Comparison of ENCODE assay signal across 8 cellular contexts in genomic region chr12:109999983-110000505, GRCh38. TPM values are rescaled to one million over a fixed set of nuclear protein-coding genes. Genes with fewer than 3 reads are reported as not detected.
DNase-seq lines count a peak whose midpoint lies in the region; ATAC-seq and TF ChIP-seq lines count a peak whose summit lies in the region.

No MANE protein-coding gene starts in this region.

- peaks cover 7% of the 10 kb centered on the region; the same call in 1 of the 2 replicates for H3K79me2 ChIP-seq in KMS-11 (ENCODE audit: insufficient read depth, low read depth)

- H3K27ac Mint-ChIP-seq in CD8-positive, alpha-beta memory T cell = peak overlapping the region; percentile 16 to 100 (median 96)
- H3K27ac Mint-ChIP-seq in immature natural killer cell = peak overlapping the region; percentile 83 to 98 (median 94)
- H3K27ac Mint-ChIP-seq in stimulated activated effector memory CD8-positive, alpha-beta T cell treated with anti-CD3 and anti-CD28 coated beads, Interleukin-12 subunit alpha, Interleukin-12 subunit beta, amount 100 ng/mL, for 72 hours = peak overlapping the region; percentile 99

- CTCF ChIA-PET in CD8-positive, alpha-beta memory T cell (lab: Charles Lee) = interaction anchor here (1.1 kb wide), 1 partner anchor 155 kb away, joined by 3 read pairs; no protein-coding TSS in a partner anchor

- POLR2A ChIA-PET in CD8-positive, alpha-beta memory T cell (lab: Charles Lee) = interaction anchor here (1.1 kb wide), 1 partner anchor 99 kb away, joined by 3 read pairs; the partner anchor contains the start of gene TCHP

- peak overlapping the region; percentile 39 for H3K4me2 ChIP-seq in KMS-11

- H3K4me1 ChIP-seq in CD8-positive, alpha-beta memory T cell (ENCODE audit: insufficient read depth, low read length) = peaks cover 54% of the 10 kb centered on the region
- H3K4me1 ChIP-seq in KMS-11 (ENCODE audit: low read depth, poor library complexity, severe bottlenecking) = peaks cover 3% of the 10 kb centered on the region

- H3K36me3 Mint-ChIP-seq in CD8-positive, alpha-beta memory T cell = peaks cover 0 to 30% (median 0%) of the 10 kb centered on the region in 3 donors
- H3K36me3 Mint-ChIP-seq in immature natural killer cell = no peaks in the 10 kb centered on the region
- peaks cover 18% of the 10 kb centered on the region for H3K36me3 Mint-ChIP-seq in stimulated activated effector memory CD8-positive, alpha-beta T cell treated with anti-CD3 and anti-CD28 coated beads, Interleukin-12 subunit alpha, Interleukin-12 subunit beta, amount 100 ng/mL, for 72 hours

- no peaks in the 10 kb centered on the region for H3K9me3 Mint-ChIP-seq in CD8-positive, alpha-beta memory T cell
- H3K9me3 Mint-ChIP-seq in immature natural killer cell = no peaks in the 10 kb centered on the region
- H3K9me3 Mint-ChIP-seq in stimulated activated effector memory CD8-positive, alpha-beta T cell treated with anti-CD3 and anti-CD28 coated beads, Interleukin-12 subunit alpha, Interleukin-12 subunit beta, amount 100 ng/mL, for 72 hours = no peaks in the 10 kb centered on the region

- no peaks in the 10 kb centered on the region for H3K36me3 ChIP-seq in CD8-positive, alpha-beta memory T cell (ENCODE audit: insufficient read depth, low read length)
- H3K36me3 ChIP-seq in KMS-11 (ENCODE audit: insufficient read depth) = no peaks in the 10 kb centered on the region

- TF ChIP-seq CTCF in KMS-11 (conservative IDR thresholded peaks at IDR 0.05; ENCODE audit: low read depth, low read length) = no peak

- H3K27ac ChIP-seq in CD8-positive, alpha-beta memory T cell (ENCODE audit: low read depth, low read length) = peak overlapping the region; percentile 94
- H3K27ac ChIP-seq in KMS-11 = no peak overlapping the region

- H3K9ac ChIP-seq in KMS-11 = peak overlapping the region; percentile 70; the same call in 1 of the 2 replicates

- H2AFZ ChIP-seq in KMS-11 (ENCODE audit: low read depth) = peak overlapping the region; percentile 66; the same call in 1 of the 2 replicates

- no peaks in the 10 kb centered on the region for H3K27me3 ChIP-seq in CD8-positive, alpha-beta memory T cell (ENCODE audit: insufficient read depth, low read length, poor library complexity, severe bottlenecking)
- H3K27me3 ChIP-seq in KMS-11 (ENCODE audit: insufficient read depth, low read depth) = no peaks in the 10 kb centered on the region

- peaks cover 63 to 82% (median 76%) of the 10 kb centered on the region in 3 donors for H3K4me1 Mint-ChIP-seq in CD8-positive, alpha-beta memory T cell
- peaks cover 60 to 78% of the 10 kb centered on the region in 2 donors for H3K4me1 Mint-ChIP-seq in immature natural killer cell
- peaks cover 52% of the 10 kb centered on the region for H3K4me1 Mint-ChIP-seq in stimulated activated effector memory CD8-positive, alpha-beta T cell treated with anti-CD3 and anti-CD28 coated beads, Interleukin-12 subunit alpha, Interleukin-12 subunit beta, amount 100 ng/mL, for 72 hours

- no peaks in the 10 kb centered on the region for H3K27me3 Mint-ChIP-seq in CD8-positive, alpha-beta memory T cell
- peaks cover 0 to 13% (median 0%) of the 10 kb centered on the region in 3 donors for H3K27me3 Mint-ChIP-seq in immature natural killer cell (ENCODE audit: low read depth in 3 of 3)

- peak overlapping the region; percentile 89 for H3K4me3 ChIP-seq in CD8-positive, alpha-beta memory T cell (ENCODE audit: low read length)
- no peak overlapping the region for H3K4me3 ChIP-seq in KMS-11 (IDR thresholded peaks at IDR 0.05; ENCODE audit: insufficient read depth, low read depth, low read length)

- no peaks in the 10 kb centered on the region for H4K20me1 ChIP-seq in KMS-11 (ENCODE audit: insufficient read depth)

- no peaks in the 10 kb centered on the region for H3K9me3 ChIP-seq in CD8-positive, alpha-beta memory T cell (ENCODE audit: low read length)

- no peak for ATAC-seq in stimulated activated effector memory CD8-positive, alpha-beta T cell treated with anti-CD3 and anti-CD28 coated beads, Interleukin-12 subunit alpha, Interleukin-12 subunit beta, amount 100 ng/mL, for 72 hours
- ATAC-seq in GM18511 (IDR thresholded peaks at IDR 0.05; ENCODE audit: unreplicated experiment) = no peak
- ATAC-seq in GM21360 (IDR thresholded peaks at IDR 0.05; ENCODE audit: unreplicated experiment) = no peak

- no peak for DNase-seq in CD8-positive, alpha-beta memory T cell
- DNase-seq in amniotic epithelial cell (ENCODE audit: low read depth) (peak; percentile 18), immature natural killer cell (no peak), medulla oblongata (ENCODE audit: extremely low spot score) (no peak)
- DNase-seq in stimulated activated effector memory CD8-positive, alpha-beta T cell treated with anti-CD3 and anti-CD28 coated beads, Interleukin-12 subunit alpha, Interleukin-12 subunit beta, amount 100 ng/mL, for 72 hours (ENCODE audit: low spot score in 2 of 2) = no peak

- H3K4me3 Mint-ChIP-seq in CD8-positive, alpha-beta memory T cell = peak overlapping the region; percentile 97 to 100 (median 100)
- peak overlapping the region; percentile 99 to 100 (median 99) for H3K4me3 Mint-ChIP-seq in immature natural killer cell
- peak overlapping the region; percentile 96 for H3K4me3 Mint-ChIP-seq in stimulated activated effector memory CD8-positive, alpha-beta T cell treated with anti-CD3 and anti-CD28 coated beads, Interleukin-12 subunit alpha, Interleukin-12 subunit beta, amount 100 ng/mL, for 72 hours

RNA-seq across cellular contexts. Expression of gene ANKRD13A, which starts 0.8 kb away (rescaled TPM):
- 10 to 100 TPM; 38.1 to 41.1 TPM for total RNA-seq in CD8-positive, alpha-beta memory T cell
- polyA plus RNA-seq in CD8-positive, alpha-beta memory T cell = 47.1 TPM
- polyA plus RNA-seq in immature natural killer cell = 10 to 100 TPM; 39.8 to 62.9 (median 40.8) TPM

RNA-seq across cellular contexts. Expression of gene GIT2, which starts 3.9 kb away (rescaled TPM):
- total RNA-seq in CD8-positive, alpha-beta memory T cell = 10 to 100 TPM; 52.0 to 54.4 TPM
- polyA plus RNA-seq in CD8-positive, alpha-beta memory T cell = 93.0 TPM
- polyA plus RNA-seq in immature natural killer cell = 10 to 100 TPM; 54.6 to 100.0 (median 68.7) TPM

RNA-seq across cellular contexts. Expression of gene C12orf76, which starts 48.3 kb away (rescaled TPM):
- total RNA-seq in CD8-positive, alpha-beta memory T cell = 10 to 100 TPM; 11.7 to 12.7 TPM
- polyA plus RNA-seq in CD8-positive, alpha-beta memory T cell = 17.3 TPM
- polyA plus RNA-seq in immature natural killer cell = 10 to 100 TPM in 2 of 3 donors, 1 to 10 TPM in 1; 9.8 to 17.7 (median 13.6) TPM
